23 cellular contexts compared by ENCODE assay signal in the genomic region with DNA sequence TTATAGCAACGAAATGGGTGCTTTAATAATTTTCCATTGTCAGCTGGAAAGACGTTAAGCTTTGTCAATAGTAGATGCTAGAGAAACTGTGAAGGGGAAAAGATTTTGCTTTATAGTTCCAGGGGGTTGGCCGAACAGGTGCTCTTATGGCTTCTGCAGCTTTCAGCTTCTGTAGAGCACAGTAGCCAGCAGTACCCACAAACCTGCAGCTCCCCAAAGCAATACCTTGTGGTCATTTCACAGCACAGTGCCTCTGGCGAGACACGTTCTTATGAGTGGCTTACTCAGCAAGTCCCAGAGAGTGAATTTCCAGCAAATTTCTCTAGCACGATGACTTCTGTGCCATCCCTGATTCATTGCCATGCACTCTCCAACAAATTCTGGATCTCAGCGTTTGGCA.
"Had no signal": no experiment of that assay in that cellular context is flagged by ENCODE, and none has a peak within 500 bp of the region (broad histone marks: within the 10 kb centered on the region; RNA-seq: fewer than 3 reads in every experiment).

No MANE protein-coding gene starts in this region.

- H3K36me3 ChIP-seq: colonic mucosa, gastroesophageal sphincter, right atrium auricular region, upper lobe of left lung, WERI-Rb-1 had no signal

- ATAC-seq: activated CD8-positive, alpha-beta memory T cell treated with anti-CD3 and anti-CD28 coated beads, Interleukin-2, amount 10 ng/mL, durations not matched to agents 7 days and 5 days; activated CD8-positive, alpha-beta T cell treated with anti-CD3 and anti-CD28 coated beads for 36 hours; gastroesophageal sphincter; left cardiac atrium; natural killer cell treated with Interleukin-12 subunit alpha and Interleukin-12 subunit beta and Interleukin-15 and Interleukin-18, amount 100 ng/mL, for 72 hours; psoas muscle; stimulated activated naive CD8-positive, alpha-beta T cell treated with anti-CD3 and anti-CD28 coated beads, Interleukin-15, Interleukin-2, amounts not matched to agents 100 U/mL and 50 U/mL, for 24 hours had no signal

- H3K4me1 ChIP-seq: colonic mucosa, gastroesophageal sphincter, right atrium auricular region, upper lobe of left lung had no signal

- H3K9me3 ChIP-seq: colonic mucosa had no signal

- H3K4me3 ChIP-seq: colonic mucosa, dorsolateral prefrontal cortex, gastroesophageal sphincter, psoas muscle, right atrium auricular region, upper lobe of left lung had no signal

- H3K27ac ChIP-seq: colonic mucosa, dorsolateral prefrontal cortex, gastroesophageal sphincter, psoas muscle, right atrium auricular region, upper lobe of left lung, WERI-Rb-1 had no signal

- DNase-seq: activated CD4-positive, alpha-beta T cell treated with anti-CD3 and anti-CD28 coated beads, Interleukin-2, amount 10 ng/mL, durations not matched to agents 7 days and 5 days; activated CD4-positive, CD25-positive, alpha-beta regulatory T cell treated with anti-CD3 and anti-CD28 coated beads, Interleukin-2, amount 50 U/mL, for 72 hours; activated CD8-positive, alpha-beta memory T cell treated with anti-CD3 and anti-CD28 coated beads, Interleukin-2, amount 10 ng/mL, durations not matched to agents 7 days and 5 days; activated CD8-positive, alpha-beta T cell treated with anti-CD3 and anti-CD28 coated beads for 36 hours; activated effector memory CD4-positive, alpha-beta T cell treated with anti-CD3 and anti-CD28 coated beads, Interleukin-2, amount 50 U/mL, for 16 hours; activated naive CD4-positive, alpha-beta T cell treated with anti-CD3 and anti-CD28 coated beads, Interleukin-2, amount 10 ng/mL, durations not matched to agents 7 days and 5 days; activated T-cell treated with anti-CD3 and anti-CD28 coated beads for 4 hours; amygdala; colonic mucosa; dorsolateral prefrontal cortex; endodermal cell; head of caudate nucleus; hypothalamus; left cardiac atrium; psoas muscle; stimulated activated CD4-positive, alpha-beta T cell treated with anti-CD3 and anti-CD28 coated beads, Interleukin-12 subunit alpha, Interleukin-12 subunit beta, amount 100 ng/mL, for 4 hours; stimulated activated CD4-positive, alpha-beta T cell treated with anti-CD3 and anti-CD28 coated beads, Interleukin-4, amount 100 ng/mL, for 4 hours; stimulated activated naive CD8-positive, alpha-beta T cell treated with anti-CD3 and anti-CD28 coated beads, Interleukin-15, Interleukin-2, amounts not matched to agents 100 U/mL and 50 U/mL, for 24 hours; upper lobe of left lung; WERI-Rb-1 had no signal

- H3K27me3 ChIP-seq: colonic mucosa, dorsolateral prefrontal cortex, gastroesophageal sphincter, right atrium auricular region, upper lobe of left lung had no signal
